Comparison of ENCODE assay signal across 13 cellular contexts in the genomic region with DNA sequence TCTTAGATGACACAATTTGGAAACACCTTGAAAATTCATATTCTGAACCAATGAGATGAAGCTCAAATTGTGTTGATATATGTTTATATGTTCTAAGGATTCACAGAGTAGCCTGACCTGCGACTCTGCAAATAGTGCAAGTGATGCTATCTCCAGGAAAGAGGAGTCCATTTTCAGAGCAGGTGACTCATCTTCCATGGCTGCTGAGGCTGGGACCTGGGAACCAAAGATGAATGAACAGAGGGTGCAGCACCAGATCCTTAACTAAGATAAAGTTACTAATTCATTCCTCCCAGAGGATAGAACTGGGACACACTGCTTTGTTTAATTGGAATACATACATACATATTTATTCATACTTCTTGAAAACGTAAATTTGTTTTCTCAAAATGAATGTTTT.
A peak's percentile ranks its signal among the peaks of the same experiment; 100 is the strongest.
DNase-seq lines count a peak whose midpoint lies in the region; ATAC-seq and TF ChIP-seq lines count a peak whose summit lies in the region.
"Had no signal": no experiment of that assay in that cellular context is flagged by ENCODE, and none has a peak within 500 bp of the region (broad histone marks: within the 10 kb centered on the region; RNA-seq: fewer than 3 reads in every experiment).

No MANE protein-coding gene starts in this region.

- DNase-seq in BE2C (peak; percentile 68), HCEC 1CT (peak; percentile 14), SK-N-DZ (ENCODE audit: low spot score) (peak; percentile 54), glomerular visceral epithelial cell (ENCODE audit: extremely low spot score) (peak; percentile 25), DMS79 (lab: John Stamatoyannopoulos, UW) (no peak)
- DNase-seq: activated CD4-positive, CD25-positive, alpha-beta regulatory T cell treated with anti-CD3 and anti-CD28 coated beads, Interleukin-2, amount 50 U/mL, for 72 hours; activated CD8-positive, alpha-beta memory T cell treated with anti-CD3 and anti-CD28 coated beads, Interleukin-2, amount 50 U/mL, for 4 hours; activated naive CD4-positive, alpha-beta T cell treated with anti-CD3 and anti-CD28 coated beads, Interleukin-2, amount 50 U/mL, for 16 hours; effector memory CD8-positive, alpha-beta T cell had no signal

- ATAC-seq in HG02885 (IDR thresholded peaks at IDR 0.05; ENCODE audit: poor library complexity, unreplicated experiment) (no peak), HG03159 (IDR thresholded peaks at IDR 0.05; ENCODE audit: unreplicated experiment) (no peak), HG03139 (IDR thresholded peaks at IDR 0.05; ENCODE audit: unreplicated experiment) (no peak)
- ATAC-seq: effector memory CD8-positive, alpha-beta T cell had no signal

- no peak for TF ChIP-seq CTCF in BE2C (IDR thresholded peaks at IDR 0.05; ENCODE audit: low read depth, low read length)

- H3K4me3 ChIP-seq in BE2C (ENCODE audit: low read depth, low read length) = no peak overlapping the region

- H3K9me3 ChIP-seq in BE2C = no peaks in the 10 kb centered on the region

- H3K36me3 ChIP-seq in BE2C = no peaks in the 10 kb centered on the region

- peaks cover 26% of the 10 kb centered on the region for H3K4me1 ChIP-seq in BE2C
- H3K4me1 ChIP-seq: parathyroid adenoma had no signal

- H3K27me3 ChIP-seq in BE2C = no peaks in the 10 kb centered on the region
